ENCODE assay signal across 24 cellular contexts in genomic region chr6:130216630-130217029, GRCh38. TPM values are rescaled to one million over a fixed set of nuclear protein-coding genes. Genes with fewer than 3 reads are reported as not detected.
"Had no signal": no experiment of that assay in that cellular context is flagged by ENCODE, and none has a peak within 500 bp of the region (broad histone marks: within the 10 kb centered on the region; RNA-seq: fewer than 3 reads in every experiment).

No MANE protein-coding gene starts in this region.

- H3K4me3 ChIP-seq: hepatocyte, left lung, lung, ovary, psoas muscle, right atrium auricular region, tibial artery had no signal

- H3K79me2 ChIP-seq: hepatocyte had no signal

- H3K27me3 Mint-ChIP-seq: activated B cell treated with CpG ODN at 0.5 μM for 24 hours; activated CD4-positive, alpha-beta T cell treated with anti-CD3 and anti-CD28 coated beads for 36 hours; activated CD8-positive, alpha-beta T cell treated with anti-CD3 and anti-CD28 coated beads for 36 hours; dendritic cell treated with granulocyte-macrophage colony-stimulating factor and Interleukin-4, amounts not matched to agents 40 ng/mL and 50 ng/mL, for 4 days; naive thymus-derived CD8-positive, alpha-beta T cell; T-helper 17 cell had no signal

- DNase-seq: activated B cell treated with CpG ODN at 0.5 μM for 24 hours; activated CD4-positive, alpha-beta T cell treated with anti-CD3 and anti-CD28 coated beads for 36 hours; activated CD8-positive, alpha-beta T cell treated with anti-CD3 and anti-CD28 coated beads for 36 hours; activated effector memory CD4-positive, alpha-beta T cell treated with Interleukin-2 at 50 U/mL for 16 hours; activated naive CD4-positive, alpha-beta T cell treated with anti-CD3 and anti-CD28 coated beads for 36 hours; activated T-cell treated with anti-CD3 and anti-CD28 coated beads, Interleukin-2, amount 50 U/mL, for 1 hour; effector CD4-positive, alpha-beta T cell; foreskin melanocyte; kidney glomerular epithelial cell; left lung; naive thymus-derived CD8-positive, alpha-beta T cell; ovary; psoas muscle; stimulated activated CD4-positive, alpha-beta T cell treated with anti-CD3 and anti-CD28 coated beads, Interleukin-4, amount 100 ng/mL, for 24 hours; stimulated activated naive CD8-positive, alpha-beta T cell treated with anti-CD3 and anti-CD28 coated beads, Interleukin-15, Interleukin-2, amounts not matched to agents 100 U/mL and 50 U/mL, for 24 hours; T-helper 17 cell; tibial artery had no signal

- H3K4me1 ChIP-seq: left lung, psoas muscle, right atrium auricular region, tibial artery had no signal

- H3K27me3 ChIP-seq: hepatocyte, left lung, neutrophil, ovary, right atrium auricular region, tibial artery had no signal

- H3K27ac ChIP-seq: hepatocyte, left lung, neutrophil, ovary, psoas muscle, right atrium auricular region, tibial artery had no signal

- H3K4me3 Mint-ChIP-seq: activated B cell treated with CpG ODN at 0.5 μM for 24 hours; activated CD4-positive, alpha-beta T cell treated with anti-CD3 and anti-CD28 coated beads for 36 hours; activated CD8-positive, alpha-beta T cell treated with anti-CD3 and anti-CD28 coated beads for 36 hours; activated naive CD4-positive, alpha-beta T cell treated with anti-CD3 and anti-CD28 coated beads for 36 hours; dendritic cell treated with granulocyte-macrophage colony-stimulating factor and Interleukin-4, amounts not matched to agents 40 ng/mL and 50 ng/mL, for 4 days; T-helper 17 cell had no signal

- H3K9me3 Mint-ChIP-seq: activated B cell treated with CpG ODN at 0.5 μM for 24 hours; activated naive CD4-positive, alpha-beta T cell treated with anti-CD3 and anti-CD28 coated beads for 36 hours; dendritic cell treated with granulocyte-macrophage colony-stimulating factor and Interleukin-4, amounts not matched to agents 40 ng/mL and 50 ng/mL, for 4 days; naive thymus-derived CD8-positive, alpha-beta T cell had no signal

- H3K9me3 ChIP-seq: left lung, neutrophil, ovary, psoas muscle, right atrium auricular region, tibial artery had no signal

- ATAC-seq: activated CD4-positive, alpha-beta T cell treated with anti-CD3 and anti-CD28 coated beads for 36 hours; activated CD8-positive, alpha-beta T cell treated with anti-CD3 and anti-CD28 coated beads for 36 hours; esophagus mucosa; left lung; naive thymus-derived CD8-positive, alpha-beta T cell; psoas muscle; stimulated activated naive CD8-positive, alpha-beta T cell treated with anti-CD3 and anti-CD28 coated beads, Interleukin-15, Interleukin-2, amounts not matched to agents 100 U/mL and 50 U/mL, for 24 hours; T-helper 17 cell had no signal

- H3K36me3 ChIP-seq: left lung, neutrophil, ovary, right atrium auricular region, tibial artery had no signal

- H3K27ac Mint-ChIP-seq: activated B cell treated with CpG ODN at 0.5 μM for 24 hours; activated CD4-positive, alpha-beta T cell treated with anti-CD3 and anti-CD28 coated beads for 36 hours; activated CD8-positive, alpha-beta T cell treated with anti-CD3 and anti-CD28 coated beads for 36 hours; activated naive CD4-positive, alpha-beta T cell treated with anti-CD3 and anti-CD28 coated beads for 36 hours; dendritic cell treated with granulocyte-macrophage colony-stimulating factor and Interleukin-4, amounts not matched to agents 40 ng/mL and 50 ng/mL, for 4 days; T-helper 17 cell had no signal

- H3K4me2 ChIP-seq: hepatocyte had no signal

- H2AFZ ChIP-seq: hepatocyte had no signal

RNA-seq across cellular contexts. Expression of gene SAMD3, which starts 6.1 kb away (rescaled TPM):
- total RNA-seq: activated B cell treated with CpG ODN at 0.5 μM for 24 hours, endothelial cell of umbilical vein had no signal
- polyA plus RNA-seq: endothelial cell of umbilical vein had no signal
